ENCODE assay signal across 19 cellular contexts in the genomic region with DNA sequence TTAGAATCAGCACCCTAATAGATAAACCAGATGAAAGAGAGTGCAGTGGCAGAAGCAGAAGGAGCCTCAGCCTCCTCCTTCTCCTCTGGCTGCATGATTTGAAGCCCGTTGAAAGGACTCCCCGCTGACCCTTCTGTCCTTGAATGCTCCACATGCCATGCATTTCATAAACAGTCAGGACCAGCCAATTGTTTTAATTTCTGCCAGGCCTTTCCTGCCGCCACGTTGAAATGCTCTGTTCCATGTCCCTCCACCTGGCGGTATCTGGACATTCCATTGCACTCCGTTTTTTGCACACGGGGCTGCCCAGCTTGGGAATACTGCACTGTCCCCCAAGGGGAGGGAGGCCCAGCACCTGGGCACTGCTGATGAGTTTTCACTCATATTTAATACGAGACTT.
"Had no signal": no experiment of that assay in that cellular context is flagged by ENCODE, and none has a peak within 500 bp of the region (broad histone marks: within the 10 kb centered on the region; RNA-seq: fewer than 3 reads in every experiment).

No MANE protein-coding gene starts in this region.

- H3K27ac ChIP-seq: ascending aorta, prostate gland, right atrium auricular region, suprapubic skin, transverse colon, VCaP had no signal

- H3K27me3 ChIP-seq: ascending aorta, right atrium auricular region, suprapubic skin, transverse colon had no signal

- H3K9me3 Mint-ChIP-seq: stimulated activated naive CD8-positive, alpha-beta T cell treated with anti-CD3 and anti-CD28 coated beads, Interleukin-15, Interleukin-2, amounts not matched to agents 100 ng/mL and 50 ng/mL, for 24 hours had no signal

- H3K4me3 ChIP-seq: ascending aorta, prostate gland, right atrium auricular region, suprapubic skin, transverse colon had no signal

- H3K4me1 ChIP-seq: ascending aorta, prostate gland had no signal

- H3K4me3 Mint-ChIP-seq: stimulated activated naive CD8-positive, alpha-beta T cell treated with anti-CD3 and anti-CD28 coated beads, Interleukin-15, Interleukin-2, amounts not matched to agents 100 ng/mL and 50 ng/mL, for 24 hours had no signal

- H3K27me3 Mint-ChIP-seq: stimulated activated naive CD8-positive, alpha-beta T cell treated with anti-CD3 and anti-CD28 coated beads, Interleukin-15, Interleukin-2, amounts not matched to agents 100 ng/mL and 50 ng/mL, for 24 hours had no signal

- H3K36me3 ChIP-seq: ascending aorta, prostate gland, right atrium auricular region, suprapubic skin, transverse colon had no signal

- H3K27ac Mint-ChIP-seq: stimulated activated naive CD8-positive, alpha-beta T cell treated with anti-CD3 and anti-CD28 coated beads, Interleukin-15, Interleukin-2, amounts not matched to agents 100 ng/mL and 50 ng/mL, for 24 hours had no signal

- H3K9me3 ChIP-seq: ascending aorta, prostate gland, right atrium auricular region, suprapubic skin, transverse colon had no signal

- DNase-seq: activated CD4-positive, alpha-beta T cell treated with anti-CD3 and anti-CD28 coated beads for 1 hour; activated CD8-positive, alpha-beta memory T cell treated with anti-CD3 and anti-CD28 coated beads for 24 hours; activated CD8-positive, alpha-beta memory T cell treated with anti-CD3 and anti-CD28 coated beads, Interleukin-2, amount 50 U/mL, for 48 hours; activated effector memory CD4-positive, alpha-beta T cell treated with anti-CD3 and anti-CD28 coated beads, Interleukin-2, amount 50 U/mL, for 16 hours; activated naive CD4-positive, alpha-beta T cell treated with anti-CD3 and anti-CD28 coated beads, Interleukin-2, amount 50 U/mL, for 16 hours; activated T-cell treated with anti-CD3 and anti-CD28 coated beads, Interleukin-2, amount 50 U/mL, for 48 hours; cerebellar nuclear complex; head of caudate nucleus; midbrain; stimulated activated CD4-positive, alpha-beta T cell treated with anti-CD3 and anti-CD28 coated beads, Interleukin-15, amount 100 ng/mL, for 24 hours; stimulated activated CD4-positive, alpha-beta T cell treated with anti-CD3 and anti-CD28 coated beads, Interleukin-2, amount 100 ng/mL, for 48 hours; T-helper 2 cell; transverse colon had no signal
